6 cellular contexts compared by ENCODE assay signal in the genomic region with DNA sequence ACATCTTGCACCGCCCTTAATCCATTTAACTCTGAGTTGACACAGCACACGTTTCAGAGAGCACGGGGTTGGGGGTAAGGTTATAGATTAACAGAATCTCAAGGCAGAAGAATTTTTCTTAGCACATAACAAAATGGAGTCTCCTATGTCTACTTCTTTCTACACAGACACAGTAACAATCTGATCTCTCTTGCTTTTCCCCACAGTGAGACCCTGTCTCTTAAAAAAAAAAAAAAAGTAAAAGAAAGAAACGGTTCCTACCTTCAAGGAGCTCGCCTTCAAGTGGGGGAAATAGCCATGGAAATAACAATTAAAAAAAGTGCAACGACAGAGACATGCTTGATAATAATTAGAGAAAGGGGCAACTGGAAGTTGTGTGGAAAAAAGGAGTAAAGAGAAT. TPM values are rescaled to one million over a fixed set of nuclear protein-coding genes. Genes with fewer than 3 reads are reported as not detected.
A peak's percentile ranks its signal among the peaks of the same experiment; 100 is the strongest.
DNase-seq lines count a peak whose midpoint lies in the region; TF ChIP-seq lines count a peak whose summit lies in the region.
"Not testable (repeated sequence)": the region's sequence is repeated elsewhere in the genome, so short reads cannot be mapped to it uniquely, and the experiment has no call there.

No MANE protein-coding gene starts in this region.

- CTCF ChIA-PET in Caco-2 (lab: Charles Lee) = not testable (repeated sequence)

- not testable (repeated sequence) for H2AFZ ChIP-seq in neural progenitor cell (replicated peaks)

- peak overlapping the region; percentile 63 for H3K9ac ChIP-seq in HUES48 (ENCODE audit: low read depth, low read length)
- H3K9ac ChIP-seq in NT2/D1 (ENCODE audit: insufficient read length, low read depth) = peak overlapping the region; percentile 51
- peak overlapping the region; percentile 9 for H3K9ac ChIP-seq in endodermal cell (ENCODE audit: extremely low read depth, low read length, poor library complexity, severe bottlenecking)
- H3K9ac ChIP-seq in iPS-20b (ENCODE audit: low read depth, low read length) = peak overlapping the region; percentile 7
- not testable (repeated sequence) for H3K9ac ChIP-seq in neural progenitor cell

- not testable (repeated sequence) for H3K79me2 ChIP-seq in neural progenitor cell (ENCODE audit: low read depth)

- H3K36me3 Mint-ChIP-seq in Caco-2 (ENCODE audit: insufficient read depth, unreplicated experiment) (peaks cover 63% of the 10 kb centered on the region), endodermal cell (ENCODE audit: low read depth) (peaks cover 26% of the 10 kb centered on the region), neural progenitor cell (peaks cover 36% of the 10 kb centered on the region)

- not testable (repeated sequence) for TF ChIP-seq CTCF in Caco-2 (IDR thresholded peaks at IDR 0.05; ENCODE audit: insufficient read depth in 1 of 2, low read depth in 1 of 2, low read length in 1 of 2, severe bottlenecking in 1 of 2, unreplicated experiment in 1 of 2); endodermal cell (conservative IDR thresholded peaks at IDR 0.05); neural progenitor cell (IDR thresholded peaks at IDR 0.05)

- WGBS in endodermal cell (ENCODE audit: insufficient coverage in 1 of 2, insufficient read length in 1 of 2), 2 experiments = 62 to 72% methylated on average over 3 of the region's 6 CpGs

- peaks cover 39% of the 10 kb centered on the region for H3K4me1 Mint-ChIP-seq in Caco-2 (ENCODE audit: low read depth, unreplicated experiment)
- H3K4me1 Mint-ChIP-seq in endodermal cell = peaks cover 42% of the 10 kb centered on the region
- H3K4me1 Mint-ChIP-seq in neural progenitor cell = not testable (repeated sequence)

- H4K20me1 ChIP-seq in neural progenitor cell (ENCODE audit: low read depth) = not testable (repeated sequence)

- H3K4me3 ChIP-seq in Caco-2 (ENCODE audit: low read depth, low read length); HUES48 (ENCODE audit: low read depth, low read length); NT2/D1 (ENCODE audit: insufficient read length, low read depth); endodermal cell (ENCODE audit: low read length); iPS-20b (ENCODE audit: low read length); neural progenitor cell: not testable (repeated sequence)

- peaks cover 13% of the 10 kb centered on the region for H3F3A ChIP-seq in neural progenitor cell (ENCODE audit: low read depth)

- POLR2A ChIA-PET in Caco-2 (lab: Charles Lee) = not testable (repeated sequence)

- H3K9me3 Mint-ChIP-seq in Caco-2 (ENCODE audit: unreplicated experiment); endodermal cell; neural progenitor cell: not testable (repeated sequence)

- not testable (repeated sequence) for H3K27me3 ChIP-seq in Caco-2 (replicated peaks; ENCODE audit: control insufficient read depth, insufficient read depth, low read length); HUES48 (ENCODE audit: control insufficient read depth, insufficient read depth, low read length); NT2/D1 (ENCODE audit: insufficient read depth, insufficient read length); endodermal cell (ENCODE audit: control insufficient read depth, insufficient read depth, low read length, poor library complexity, severe bottlenecking); iPS-20b (ENCODE audit: insufficient read depth, low read length); neural progenitor cell

- peak overlapping the region; percentile 43 for H3K4me2 ChIP-seq in neural progenitor cell

- intact Hi-C loops in Caco-2 (cut with micrococcal nuclease; ENCODE audit: unreplicated experiment) = not testable (repeated sequence)

- DNase-seq in Caco-2; NT2/D1 (ENCODE audit: low read depth, low spot score); endodermal cell; neural progenitor cell (ENCODE audit: low spot score): not testable (repeated sequence)

- not testable (repeated sequence) for H3K36me3 ChIP-seq in Caco-2 (ENCODE audit: control insufficient read depth, insufficient read depth, low read length); endodermal cell (ENCODE audit: control insufficient read depth, insufficient read depth, low read length); neural progenitor cell
- peaks cover 30% of the 10 kb centered on the region for H3K36me3 ChIP-seq in HUES48 (ENCODE audit: control insufficient read depth, insufficient read depth, low read length)
- H3K36me3 ChIP-seq in NT2/D1 (ENCODE audit: insufficient read depth, insufficient read length, low read length) = peaks cover 28% of the 10 kb centered on the region
- H3K36me3 ChIP-seq in iPS-20b (ENCODE audit: insufficient read depth, low read depth, low read length) = peaks cover 31% of the 10 kb centered on the region

- peaks cover 43% of the 10 kb centered on the region for H3K4me1 ChIP-seq in Caco-2
- H3K4me1 ChIP-seq in HUES48 (ENCODE audit: control insufficient read depth, insufficient read depth, low read length) = peaks cover 40% of the 10 kb centered on the region
- not testable (repeated sequence) for H3K4me1 ChIP-seq in NT2/D1 (ENCODE audit: insufficient read depth, insufficient read length); endodermal cell (ENCODE audit: control insufficient read depth, insufficient read depth, low read length)
- H3K4me1 ChIP-seq in iPS-20b (ENCODE audit: insufficient read depth, low read length) = peaks cover 31% of the 10 kb centered on the region
- peaks cover 11% of the 10 kb centered on the region for H3K4me1 ChIP-seq in neural progenitor cell

- H3K9me3 ChIP-seq in Caco-2; HUES48 (ENCODE audit: control insufficient read depth, insufficient read depth, low read length); NT2/D1 (ENCODE audit: insufficient read depth, low read length); endodermal cell (ENCODE audit: control insufficient read depth, low read length); iPS-20b (ENCODE audit: insufficient read depth, low read depth, low read length); neural progenitor cell (ENCODE audit: low read depth): not testable (repeated sequence)

- BruUV-seq in Caco-2 (replicated peaks; lab: Mats Ljungman, UMichigan) = TSS peak; percentile 50

- H3K27ac ChIP-seq in HUES48 (ENCODE audit: low read depth, low read length) = peak overlapping the region; percentile 71
- H3K27ac ChIP-seq in endodermal cell (ENCODE audit: low read depth, low read length); neural progenitor cell: not testable (repeated sequence)
- peak overlapping the region; percentile 16 for H3K27ac ChIP-seq in iPS-20b (ENCODE audit: low read length)

- H3K4me3 Mint-ChIP-seq in Caco-2 (ENCODE audit: unreplicated experiment) = peak overlapping the region; percentile 24
- H3K4me3 Mint-ChIP-seq in endodermal cell, neural progenitor cell: not testable (repeated sequence)

- H3K27ac Mint-ChIP-seq in Caco-2 (ENCODE audit: unreplicated experiment) (peak overlapping the region; percentile 97), endodermal cell (peak overlapping the region; percentile 87)
- not testable (repeated sequence) for H3K27ac Mint-ChIP-seq in neural progenitor cell

- not testable (repeated sequence) for H3K27me3 Mint-ChIP-seq in Caco-2 (ENCODE audit: insufficient read depth, unreplicated experiment); endodermal cell (ENCODE audit: insufficient read depth); neural progenitor cell (ENCODE audit: insufficient read depth, low read depth)

RNA-seq across cellular contexts. Expression of a gene that starts 30.4 kb away (rescaled TPM):
- total RNA-seq in Caco-2 (2022) = 62.7 and 67.0 TPM in 2 replicates
- 10 to 100 TPM; 25.8 to 26.4 TPM for total RNA-seq in endodermal cell
- polyA plus RNA-seq in endodermal cell (2013, experiment 1 of 2) = 22.8 TPM
- 19.0 TPM for polyA plus RNA-seq in endodermal cell (2013, experiment 2 of 2)
- 10.1 and 132 TPM in 2 replicates for total RNA-seq in neural progenitor cell (ENCODE audit: low replicate concordance)
